ENCODE assay signal across 20 cellular contexts in the genomic region with DNA sequence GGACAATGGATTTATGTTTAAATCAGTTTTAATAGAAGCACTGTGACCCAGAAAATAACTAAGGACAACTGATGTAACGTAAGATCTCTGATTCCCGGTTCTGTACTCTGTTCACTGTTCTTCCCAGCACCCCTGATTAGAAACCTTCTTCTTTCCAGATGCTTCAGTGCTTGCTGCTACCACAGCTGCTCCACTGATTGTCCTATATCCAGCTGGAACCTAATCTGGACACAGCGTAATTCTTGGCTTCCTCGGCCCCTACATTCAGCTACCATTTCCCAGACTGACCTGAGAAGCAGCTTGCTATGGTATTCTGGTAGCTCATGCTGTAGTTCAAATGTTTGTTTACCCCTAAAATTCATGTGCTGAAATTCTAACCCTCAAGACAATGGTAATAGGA.
"Had no signal": no experiment of that assay in that cellular context is flagged by ENCODE, and none has a peak within 500 bp of the region (broad histone marks: within the 10 kb centered on the region; RNA-seq: fewer than 3 reads in every experiment).

No MANE protein-coding gene starts in this region.

- DNase-seq: dermis blood vessel endothelial cell; dorsolateral prefrontal cortex; effector CD4-positive, alpha-beta T cell; effector memory CD4-positive, alpha-beta T cell; foreskin keratinocyte; heart right ventricle; hippocampal formation; left cardiac atrium; left lung; lower lobe of right lung; mesendoderm; midbrain had no signal

- H3K27me3 ChIP-seq: dorsolateral prefrontal cortex, esophagus muscularis mucosa, foreskin keratinocyte, gastroesophageal sphincter, heart right ventricle, left lung had no signal

- H3K36me3 ChIP-seq: esophagus muscularis mucosa, gastroesophageal sphincter, heart right ventricle, left lung, lower lobe of right lung had no signal

- FAIRE-seq: colon, endothelial cell of umbilical vein, frontal cortex, islet of Langerhans, keratinocyte had no signal

- H3K9me3 ChIP-seq: esophagus muscularis mucosa, gastroesophageal sphincter, heart right ventricle, left lung, lower lobe of right lung had no signal

- H3K4me3 ChIP-seq: coronary artery, dorsolateral prefrontal cortex, esophagus muscularis mucosa, gastroesophageal sphincter, heart right ventricle, left lung, lower lobe of right lung had no signal

- ATAC-seq: foreskin keratinocyte, gastroesophageal sphincter, left lung, lower lobe of right lung had no signal

- H3K4me1 ChIP-seq: esophagus muscularis mucosa, foreskin keratinocyte, gastroesophageal sphincter, lower lobe of right lung had no signal

- H3K27ac ChIP-seq: coronary artery, dorsolateral prefrontal cortex, esophagus muscularis mucosa, foreskin keratinocyte, gastroesophageal sphincter, heart right ventricle, lower lobe of right lung had no signal
